Comparison of ENCODE assay signal across 13 cellular contexts in genomic region chr17:74011963-74012362, GRCh38.
DNase-seq lines count a peak whose midpoint lies in the region; ATAC-seq lines count a peak whose summit lies in the region.
"Had no signal": no experiment of that assay in that cellular context is flagged by ENCODE, and none has a peak within 500 bp of the region (broad histone marks: within the 10 kb centered on the region; RNA-seq: fewer than 3 reads in every experiment).

No MANE protein-coding gene starts in this region.

- H3K4me1 ChIP-seq in mesenchymal stem cell (ENCODE audit: control insufficient read depth, insufficient read depth, low read depth, low read length) = no peaks in the 10 kb centered on the region
- H3K4me1 ChIP-seq: ascending aorta, suprapubic skin had no signal

- ATAC-seq in left lobe of liver (no peak), HG03039 (IDR thresholded peaks at IDR 0.05; ENCODE audit: unreplicated experiment) (no peak)
- no peak for ATAC-seq in activated naive CD4-positive, alpha-beta T cell treated with anti-CD3 and anti-CD28 coated beads, Interleukin-2, amount 50 U/mL, for 72 hours
- ATAC-seq: GM23338 had no signal

- H3K27me3 ChIP-seq in mesenchymal stem cell (ENCODE audit: control insufficient read depth in 1 of 2, insufficient read depth in 1 of 2, low read length in 2 of 2) = peaks cover 4 to 84% of the 10 kb centered on the region in 2 experiments
- H3K27me3 ChIP-seq: ascending aorta had no signal

- no peak overlapping the region for H2AFZ ChIP-seq in mesenchymal stem cell (ENCODE audit: low read depth, low read length)
- H2AFZ ChIP-seq: GM23338 had no signal

- no peak overlapping the region for H3K4ac ChIP-seq in mesenchymal stem cell (ENCODE audit: low read depth in 1 of 2, low read length in 2 of 2)

- H2BK120ac ChIP-seq in mesenchymal stem cell (ENCODE audit: low read depth, low read length) = no peak overlapping the region

- H4K91ac ChIP-seq in mesenchymal stem cell (ENCODE audit: low read length) = no peak overlapping the region

- H2AK5ac ChIP-seq in mesenchymal stem cell (ENCODE audit: low read length, severe bottlenecking) = no peak overlapping the region

- H3K36me3 ChIP-seq in mesenchymal stem cell (ENCODE audit: control insufficient read depth in 1 of 2, insufficient read depth in 2 of 2, low read depth in 1 of 2, low read length in 2 of 2) = no peaks in the 10 kb centered on the region
- H3K36me3 ChIP-seq: ascending aorta, suprapubic skin had no signal

- no peak overlapping the region for H2BK5ac ChIP-seq in mesenchymal stem cell (ENCODE audit: low read depth, low read length, poor library complexity, severe bottlenecking)

- H4K8ac ChIP-seq in mesenchymal stem cell (ENCODE audit: low read length) = no peak overlapping the region

- DNase-seq in DMS153 (lab: John Stamatoyannopoulos, UW) = peak; percentile 97
- peak; percentile 38 for DNase-seq in NCI-H187 treated with DMSO at 0.1 percent for 48 hours (lab: John Stamatoyannopoulos, UW)
- DNase-seq in NCI-H774 (lab: John Stamatoyannopoulos, UW) = peak; percentile 98
- DNase-seq in mesenchymal stem cell = peak; percentile 21
- no peak for DNase-seq in left lobe of liver (ENCODE audit: low spot score)
- no peak for DNase-seq in GOT3 (lab: John Stamatoyannopoulos, UW)
- no peak for DNase-seq in activated naive CD4-positive, alpha-beta T cell treated with anti-CD3 and anti-CD28 coated beads, Interleukin-2, amount 50 U/mL, for 72 hours (ENCODE audit: low spot score in 2 of 2)
- DNase-seq: Right ventricle myocardium superior had no signal

- H3K18ac ChIP-seq in mesenchymal stem cell (ENCODE audit: low read depth in 1 of 2, low read length in 2 of 2) = peak overlapping the region in 1 of 2 experiments; percentile 32

- no peak overlapping the region for H3K4me2 ChIP-seq in mesenchymal stem cell (ENCODE audit: low read length, poor library complexity, severe bottlenecking)
- H3K4me2 ChIP-seq: GM23338 had no signal

- H3K79me1 ChIP-seq in mesenchymal stem cell (replicated peaks; ENCODE audit: low read length, poor library complexity, severe bottlenecking) = no peaks in the 10 kb centered on the region

- H3K36me3 Mint-ChIP-seq in activated naive CD4-positive, alpha-beta T cell treated with anti-CD3 and anti-CD28 coated beads, Interleukin-2, amount 50 U/mL, for 72 hours = no peaks in the 10 kb centered on the region
- H3K36me3 Mint-ChIP-seq: natural killer cell treated with Interleukin-12 subunit alpha and Interleukin-12 subunit beta and Interleukin-15 and Interleukin-18, amount 100 ng/mL, for 72 hours had no signal

- H3K9me3 Mint-ChIP-seq in activated naive CD4-positive, alpha-beta T cell treated with anti-CD3 and anti-CD28 coated beads, Interleukin-2, amount 50 U/mL, for 72 hours = no peaks in the 10 kb centered on the region
- H3K9me3 Mint-ChIP-seq: GM23338; natural killer cell treated with Interleukin-12 subunit alpha and Interleukin-12 subunit beta and Interleukin-15 and Interleukin-18, amount 100 ng/mL, for 72 hours had no signal

- H2BK15ac ChIP-seq in mesenchymal stem cell (ENCODE audit: low read depth, poor library complexity, severe bottlenecking) = no peak overlapping the region

- no peak overlapping the region for H3K9ac ChIP-seq in mesenchymal stem cell (ENCODE audit: low read length)

- WGBS in mesenchymal stem cell = 10% methylated on average over 7 of the region's 7 CpGs

- no peak overlapping the region for H3K14ac ChIP-seq in mesenchymal stem cell (ENCODE audit: low read length in 2 of 2)

- no peak overlapping the region for H3K27ac ChIP-seq in mesenchymal stem cell (ENCODE audit: low read length, poor library complexity, severe bottlenecking)
- H3K27ac ChIP-seq: ascending aorta, suprapubic skin had no signal

- H3K4me3 ChIP-seq in mesenchymal stem cell (ENCODE audit: insufficient read depth in 1 of 2, low read depth in 1 of 2, low read length in 2 of 2) = no peak overlapping the region
- H3K4me3 ChIP-seq: ascending aorta, GM23338, suprapubic skin had no signal

- peak overlapping the region in 1 of 2 donors; percentile 46 for H3K27ac Mint-ChIP-seq in activated naive CD4-positive, alpha-beta T cell treated with anti-CD3 and anti-CD28 coated beads, Interleukin-2, amount 50 U/mL, for 72 hours
- H3K27ac Mint-ChIP-seq: GM23338 had no signal

- no peak overlapping the region for H2BK12ac ChIP-seq in mesenchymal stem cell (ENCODE audit: low read length in 2 of 2)

- H3K23ac ChIP-seq in mesenchymal stem cell (ENCODE audit: low read length in 2 of 2) = no peak overlapping the region

- peaks cover 4% of the 10 kb centered on the region for H3K9me3 ChIP-seq in mesenchymal stem cell (ENCODE audit: control insufficient read depth, low read length)
- H3K9me3 ChIP-seq: ascending aorta, suprapubic skin had no signal

Comparison
In these comparisons a context has a peak if more than half of its experiments do, and no peak if none do; other contexts are left out.
1. DNase-seq: peak in DMS153 (single experiment), NCI-H187 treated with DMSO at 0.1 percent for 48 hours (single experiment), NCI-H774 (single experiment) and mesenchymal stem cell (single experiment); none in left lobe of liver (single experiment), GOT3 (single experiment) and activated naive CD4-positive, alpha-beta T cell treated with anti-CD3 and anti-CD28 coated beads, Interleukin-2, amount 50 U/mL, for 72 hours (0 of 2).